13 cellular contexts compared by ENCODE assay signal in the genomic region with DNA sequence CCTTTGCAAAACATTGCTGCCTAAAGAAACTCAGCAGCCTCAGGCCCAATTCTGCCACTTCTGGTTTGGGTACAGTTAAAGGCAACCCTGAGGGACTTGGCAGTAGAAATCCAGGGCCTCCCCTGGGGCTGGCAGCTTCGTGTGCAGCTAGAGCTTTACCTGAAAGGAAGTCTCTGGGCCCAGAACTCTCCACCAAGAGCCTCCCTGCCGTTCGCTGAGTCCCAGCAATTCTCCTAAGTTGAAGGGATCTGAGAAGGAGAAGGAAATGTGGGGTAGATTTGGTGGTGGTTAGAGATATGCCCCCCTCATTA. TPM values are rescaled to one million over a fixed set of nuclear protein-coding genes. Genes with fewer than 3 reads are reported as not detected.
DNase-seq lines count a peak whose midpoint lies in the region; ATAC-seq and TF ChIP-seq lines count a peak whose summit lies in the region.
"Had no signal": no experiment of that assay in that cellular context is flagged by ENCODE, and none has a peak within 500 bp of the region (broad histone marks: within the 10 kb centered on the region; RNA-seq: fewer than 3 reads in every experiment).

No MANE protein-coding gene starts in this region.

- H3K27ac ChIP-seq in CD8-positive, alpha-beta memory T cell (ENCODE audit: low read depth, low read length) = no peak overlapping the region
- peak overlapping the region; percentile 42 for H3K27ac ChIP-seq in endodermal cell (ENCODE audit: low read depth, low read length)
- peak overlapping the region in 3 of 4 donors; percentile 29 to 35 (median 35) for H3K27ac ChIP-seq in sigmoid colon
- no peak overlapping the region for H3K27ac ChIP-seq in A673 (ENCODE audit: low read depth, low read length, poor library complexity, severe bottlenecking)
- H3K27ac ChIP-seq: ovary had no signal

- H3K9ac ChIP-seq in endodermal cell (ENCODE audit: extremely low read depth, low read length, poor library complexity, severe bottlenecking) = no peak overlapping the region

- BruUV-seq in A673 (replicated peaks; lab: Mats Ljungman, UMichigan) = no TSS peak

- no peak for ATAC-seq in HG03521 (IDR thresholded peaks at IDR 0.05; ENCODE audit: unreplicated experiment)

- no peaks in the 10 kb centered on the region for H3K9me3 ChIP-seq in CD8-positive, alpha-beta memory T cell (ENCODE audit: low read length)
- H3K9me3 ChIP-seq in endodermal cell (ENCODE audit: control insufficient read depth, low read length) (no peaks in the 10 kb centered on the region), sigmoid colon (no peaks in the 10 kb centered on the region), A673 (ENCODE audit: low read depth, low read length, poor library complexity, severe bottlenecking) (no peaks in the 10 kb centered on the region), BE2C (no peaks in the 10 kb centered on the region)
- H3K9me3 ChIP-seq: ovary had no signal

- CTCF ChIA-PET in CD8-positive, alpha-beta memory T cell (lab: Charles Lee) = no interaction called here
- CTCF ChIA-PET in A673 (lab: Charles Lee) = no interaction called here

- H3K9me3 Mint-ChIP-seq in CD8-positive, alpha-beta memory T cell = no peaks in the 10 kb centered on the region
- no peaks in the 10 kb centered on the region for H3K9me3 Mint-ChIP-seq in endodermal cell

- TF ChIP-seq CTCF in endodermal cell (conservative IDR thresholded peaks at IDR 0.05) (no peak), sigmoid colon (IDR thresholded peaks at IDR 0.05) (no peak), A673 (conservative IDR thresholded peaks at IDR 0.05; ENCODE audit: low read depth, low read length) (no peak), BE2C (IDR thresholded peaks at IDR 0.05; ENCODE audit: low read depth, low read length) (no peak)

- H3K27ac Mint-ChIP-seq in CD8-positive, alpha-beta memory T cell = peak overlapping the region in 5 of 8 donors; percentile 4 to 66 (median 54)
- peak overlapping the region; percentile 82 for H3K27ac Mint-ChIP-seq in endodermal cell

- H3K27me3 ChIP-seq in CD8-positive, alpha-beta memory T cell (ENCODE audit: insufficient read depth, low read length, poor library complexity, severe bottlenecking) = no peaks in the 10 kb centered on the region
- H3K27me3 ChIP-seq in endodermal cell (ENCODE audit: control insufficient read depth, insufficient read depth, low read length, poor library complexity, severe bottlenecking) = no peaks in the 10 kb centered on the region
- H3K27me3 ChIP-seq in sigmoid colon = no peaks in the 10 kb centered on the region
- no peaks in the 10 kb centered on the region for H3K27me3 ChIP-seq in A673 (replicated peaks; ENCODE audit: insufficient read depth, low read depth, low read length, poor library complexity)
- H3K27me3 ChIP-seq in BE2C = no peaks in the 10 kb centered on the region
- H3K27me3 ChIP-seq: ovary had no signal

- no peak for TF ChIP-seq EP300 in sigmoid colon (IDR thresholded peaks at IDR 0.05)

- WGBS in endodermal cell (ENCODE audit: insufficient coverage in 1 of 2, insufficient read length in 1 of 2), 2 experiments = 89 to 93% methylated on average over 3 of the region's 3 CpGs
- WGBS in sigmoid colon, 2 donors = 72 to 73% methylated on average over 3 of the region's 3 CpGs

- DNase-seq in CD8-positive, alpha-beta memory T cell = no peak
- DNase-seq in MV-4-11 (lab: John Stamatoyannopoulos, UW) (peak; percentile 63), endodermal cell (peak; percentile 55), sigmoid colon (no peak), NCI-H2227 treated with DMSO at 0.1 percent for 48 hours (lab: John Stamatoyannopoulos, UW) (no peak), A673 (ENCODE audit: low spot score) (no peak), BE2C (no peak)
- DNase-seq: NCI-H526; ovary; stimulated activated CD4-positive, alpha-beta T cell treated with anti-CD3 and anti-CD28 coated beads, Interleukin-12 subunit alpha, Interleukin-12 subunit beta, amount 100 ng/mL, for 4 hours; T-helper 1 cell had no signal

- peaks cover 31% of the 10 kb centered on the region for H3K36me3 ChIP-seq in CD8-positive, alpha-beta memory T cell (ENCODE audit: insufficient read depth, low read length)
- H3K36me3 ChIP-seq in endodermal cell (ENCODE audit: control insufficient read depth, insufficient read depth, low read length) (peaks cover 54% of the 10 kb centered on the region), sigmoid colon (peaks cover 10 to 44% (median 20%) of the 10 kb centered on the region in 4 donors), A673 (ENCODE audit: insufficient read depth, low read length, poor library complexity, severe bottlenecking) (peaks cover 5% of the 10 kb centered on the region), BE2C (peaks cover 57% of the 10 kb centered on the region)
- H3K36me3 ChIP-seq: ovary had no signal

- no peak overlapping the region for H3K4me3 ChIP-seq in CD8-positive, alpha-beta memory T cell (ENCODE audit: low read length)
- H3K4me3 ChIP-seq in endodermal cell (ENCODE audit: low read length) (no peak overlapping the region), sigmoid colon (no peak overlapping the region), A673 (ENCODE audit: low read depth, low read length, poor library complexity, severe bottlenecking) (no peak overlapping the region), BE2C (ENCODE audit: low read depth, low read length) (no peak overlapping the region)
- H3K4me3 ChIP-seq: ovary had no signal

- POLR2A ChIA-PET in CD8-positive, alpha-beta memory T cell (lab: Charles Lee) = no interaction called here
- POLR2A ChIA-PET in A673 (lab: Charles Lee; ENCODE audit: low non-redundant PET) = no interaction called here

- H3K4me1 Mint-ChIP-seq in CD8-positive, alpha-beta memory T cell = peaks cover 17 to 30% (median 18%) of the 10 kb centered on the region in 3 donors
- H3K4me1 Mint-ChIP-seq in endodermal cell = peaks cover 33% of the 10 kb centered on the region

- no peak for TF ChIP-seq POLR2A in sigmoid colon (IDR thresholded peaks at IDR 0.05)

- intact Hi-C loops in sigmoid colon (cut with DNase I) (no loop called here), A673 (cut with micrococcal nuclease; ENCODE audit: unreplicated experiment) (no loop called here)

- no peak overlapping the region for H3K4me3 Mint-ChIP-seq in CD8-positive, alpha-beta memory T cell
- no peak overlapping the region for H3K4me3 Mint-ChIP-seq in endodermal cell

- H3K4me1 ChIP-seq in CD8-positive, alpha-beta memory T cell (ENCODE audit: insufficient read depth, low read length) = no peaks in the 10 kb centered on the region
- H3K4me1 ChIP-seq in endodermal cell (ENCODE audit: control insufficient read depth, insufficient read depth, low read length) = peaks cover 7% of the 10 kb centered on the region
- H3K4me1 ChIP-seq in sigmoid colon = peaks cover 0 to 5% (median 0%) of the 10 kb centered on the region in 4 donors
- no peaks in the 10 kb centered on the region for H3K4me1 ChIP-seq in A673 (ENCODE audit: insufficient read depth, low read length, poor library complexity, severe bottlenecking)
- H3K4me1 ChIP-seq in BE2C = no peaks in the 10 kb centered on the region

- H3K27me3 Mint-ChIP-seq in CD8-positive, alpha-beta memory T cell = no peaks in the 10 kb centered on the region
- H3K27me3 Mint-ChIP-seq in endodermal cell (ENCODE audit: insufficient read depth) = no peaks in the 10 kb centered on the region

- peaks cover 0 to 50% (median 16%) of the 10 kb centered on the region in 3 donors for H3K36me3 Mint-ChIP-seq in CD8-positive, alpha-beta memory T cell
- peaks cover 54% of the 10 kb centered on the region for H3K36me3 Mint-ChIP-seq in endodermal cell (ENCODE audit: low read depth)

RNA-seq across cellular contexts. Expression of a gene that starts 27.7 kb away (rescaled TPM):
- total RNA-seq in CD8-positive, alpha-beta memory T cell = not detected
- polyA plus RNA-seq in CD8-positive, alpha-beta memory T cell = not detected
- total RNA-seq in endodermal cell (not detected), sigmoid colon (not detected), A673 (2021) (0.83 TPM in 1 of 2 replicates, not detected in the other)
- polyA plus RNA-seq in endodermal cell (2013, experiment 1 of 2) = not detected
- polyA plus RNA-seq in endodermal cell (2013, experiment 2 of 2) = not detected
- polyA plus RNA-seq in sigmoid colon = not detected
- polyA plus RNA-seq in BE2C (2012; ENCODE audit: insufficient read depth, insufficient read length, low read depth) = not detected
- total RNA-seq: chondrocyte, ovary had no signal
- polyA plus RNA-seq: ovary had no signal

Comparison
In these comparisons a context has a peak if more than half of its experiments do, and no peak if none do; other contexts are left out.
1. DNase-seq: peak in MV-4-11 (single experiment) and endodermal cell (single experiment); none in CD8-positive, alpha-beta memory T cell (0 of 5), sigmoid colon (single experiment), NCI-H2227 treated with DMSO at 0.1 percent for 48 hours (single experiment), A673 (single experiment) and BE2C (single experiment).
2. H3K27ac ChIP-seq: peak in endodermal cell (single experiment) and sigmoid colon (3 of 4); none in CD8-positive, alpha-beta memory T cell (single experiment) and A673 (single experiment).